In genomic region chr13:80469841-80470378, GRCh38 we compare ENCODE assay signal across 1 cellular context.
TF ChIP-seq lines count a peak whose summit lies in the region.

No MANE protein-coding gene starts in this region.

TF ChIP-seq in GM23338, 12 proteins besides CTCF, POLR2A, EP300 and RAD21 (continued from another document):
- TF ChIP-seq, protein P1, sequence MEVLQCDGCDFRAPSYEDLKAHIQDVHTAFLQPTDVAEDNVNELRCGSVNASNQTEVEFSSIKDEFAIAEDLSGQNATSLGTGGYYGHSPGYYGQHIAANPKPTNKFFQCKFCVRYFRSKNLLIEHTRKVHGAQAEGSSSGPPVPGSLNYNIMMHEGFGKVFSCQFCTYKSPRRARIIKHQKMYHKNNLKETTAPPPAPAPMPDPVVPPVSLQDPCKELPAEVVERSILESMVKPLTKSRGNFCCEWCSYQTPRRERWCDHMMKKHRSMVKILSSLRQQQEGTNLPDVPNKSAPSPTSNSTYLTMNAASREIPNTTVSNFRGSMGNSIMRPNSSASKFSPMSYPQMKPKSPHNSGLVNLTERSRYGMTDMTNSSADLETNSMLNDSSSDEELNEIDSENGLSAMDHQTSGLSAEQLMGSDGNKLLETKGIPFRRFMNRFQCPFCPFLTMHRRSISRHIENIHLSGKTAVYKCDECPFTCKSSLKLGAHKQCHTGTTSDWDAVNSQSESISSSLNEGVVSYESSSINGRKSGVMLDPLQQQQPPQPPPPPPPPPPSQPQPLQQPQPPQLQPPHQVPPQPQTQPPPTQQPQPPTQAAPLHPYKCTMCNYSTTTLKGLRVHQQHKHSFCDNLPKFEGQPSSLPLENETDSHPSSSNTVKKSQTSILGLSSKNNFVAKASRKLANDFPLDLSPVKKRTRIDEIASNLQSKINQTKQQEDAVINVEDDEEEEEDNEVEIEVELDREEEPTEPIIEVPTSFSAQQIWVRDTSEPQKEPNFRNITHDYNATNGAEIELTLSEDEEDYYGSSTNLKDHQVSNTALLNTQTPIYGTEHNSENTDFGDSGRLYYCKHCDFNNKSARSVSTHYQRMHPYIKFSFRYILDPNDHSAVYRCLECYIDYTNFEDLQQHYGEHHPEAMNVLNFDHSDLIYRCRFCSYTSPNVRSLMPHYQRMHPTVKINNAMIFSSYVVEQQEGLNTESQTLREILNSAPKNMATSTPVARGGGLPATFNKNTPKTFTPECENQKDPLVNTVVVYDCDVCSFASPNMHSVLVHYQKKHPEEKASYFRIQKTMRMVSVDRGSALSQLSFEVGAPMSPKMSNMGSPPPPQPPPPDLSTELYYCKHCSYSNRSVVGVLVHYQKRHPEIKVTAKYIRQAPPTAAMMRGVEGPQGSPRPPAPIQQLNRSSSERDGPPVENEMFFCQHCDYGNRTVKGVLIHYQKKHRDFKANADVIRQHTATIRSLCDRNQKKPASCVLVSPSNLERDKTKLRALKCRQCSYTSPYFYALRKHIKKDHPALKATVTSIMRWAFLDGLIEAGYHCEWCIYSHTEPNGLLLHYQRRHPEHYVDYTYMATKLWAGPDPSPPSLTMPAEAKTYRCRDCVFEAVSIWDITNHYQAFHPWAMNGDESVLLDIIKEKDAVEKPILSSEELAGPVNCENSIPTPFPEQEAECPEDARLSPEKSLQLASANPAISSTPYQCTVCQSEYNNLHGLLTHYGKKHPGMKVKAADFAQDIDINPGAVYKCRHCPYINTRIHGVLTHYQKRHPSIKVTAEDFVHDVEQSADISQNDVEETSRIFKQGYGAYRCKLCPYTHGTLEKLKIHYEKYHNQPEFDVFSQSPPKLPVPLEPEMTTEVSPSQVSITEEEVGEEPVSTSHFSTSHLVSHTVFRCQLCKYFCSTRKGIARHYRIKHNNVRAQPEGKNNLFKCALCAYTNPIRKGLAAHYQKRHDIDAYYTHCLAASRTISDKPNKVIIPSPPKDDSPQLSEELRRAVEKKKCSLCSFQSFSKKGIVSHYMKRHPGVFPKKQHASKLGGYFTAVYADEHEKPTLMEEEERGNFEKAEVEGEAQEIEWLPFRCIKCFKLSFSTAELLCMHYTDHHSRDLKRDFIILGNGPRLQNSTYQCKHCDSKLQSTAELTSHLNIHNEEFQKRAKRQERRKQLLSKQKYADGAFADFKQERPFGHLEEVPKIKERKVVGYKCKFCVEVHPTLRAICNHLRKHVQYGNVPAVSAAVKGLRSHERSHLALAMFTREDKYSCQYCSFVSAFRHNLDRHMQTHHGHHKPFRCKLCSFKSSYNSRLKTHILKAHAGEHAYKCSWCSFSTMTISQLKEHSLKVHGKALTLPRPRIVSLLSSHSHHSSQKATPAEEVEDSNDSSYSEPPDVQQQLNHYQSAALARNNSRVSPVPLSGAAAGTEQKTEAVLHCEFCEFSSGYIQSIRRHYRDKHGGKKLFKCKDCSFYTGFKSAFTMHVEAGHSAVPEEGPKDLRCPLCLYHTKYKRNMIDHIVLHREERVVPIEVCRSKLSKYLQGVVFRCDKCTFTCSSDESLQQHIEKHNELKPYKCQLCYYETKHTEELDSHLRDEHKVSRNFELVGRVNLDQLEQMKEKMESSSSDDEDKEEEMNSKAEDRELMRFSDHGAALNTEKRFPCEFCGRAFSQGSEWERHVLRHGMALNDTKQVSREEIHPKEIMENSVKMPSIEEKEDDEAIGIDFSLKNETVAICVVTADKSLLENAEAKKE (CRISPR knock-in tag; IDR thresholded peaks at IDR 0.05), result no peak
- TF ChIP-seq NANOG (IDR thresholded peaks at IDR 0.05; ENCODE audit: borderline replicate concordance) (no peak), ZNF114 (CRISPR knock-in tag; IDR thresholded peaks at IDR 0.05) (no peak)
- TF ChIP-seq, protein P2, sequence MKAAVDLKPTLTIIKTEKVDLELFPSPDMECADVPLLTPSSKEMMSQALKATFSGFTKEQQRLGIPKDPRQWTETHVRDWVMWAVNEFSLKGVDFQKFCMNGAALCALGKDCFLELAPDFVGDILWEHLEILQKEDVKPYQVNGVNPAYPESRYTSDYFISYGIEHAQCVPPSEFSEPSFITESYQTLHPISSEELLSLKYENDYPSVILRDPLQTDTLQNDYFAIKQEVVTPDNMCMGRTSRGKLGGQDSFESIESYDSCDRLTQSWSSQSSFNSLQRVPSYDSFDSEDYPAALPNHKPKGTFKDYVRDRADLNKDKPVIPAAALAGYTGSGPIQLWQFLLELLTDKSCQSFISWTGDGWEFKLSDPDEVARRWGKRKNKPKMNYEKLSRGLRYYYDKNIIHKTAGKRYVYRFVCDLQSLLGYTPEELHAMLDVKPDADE (IDR thresholded peaks at IDR 0.05), result no peak
